20 cellular contexts compared by ENCODE assay signal in the genomic region with DNA sequence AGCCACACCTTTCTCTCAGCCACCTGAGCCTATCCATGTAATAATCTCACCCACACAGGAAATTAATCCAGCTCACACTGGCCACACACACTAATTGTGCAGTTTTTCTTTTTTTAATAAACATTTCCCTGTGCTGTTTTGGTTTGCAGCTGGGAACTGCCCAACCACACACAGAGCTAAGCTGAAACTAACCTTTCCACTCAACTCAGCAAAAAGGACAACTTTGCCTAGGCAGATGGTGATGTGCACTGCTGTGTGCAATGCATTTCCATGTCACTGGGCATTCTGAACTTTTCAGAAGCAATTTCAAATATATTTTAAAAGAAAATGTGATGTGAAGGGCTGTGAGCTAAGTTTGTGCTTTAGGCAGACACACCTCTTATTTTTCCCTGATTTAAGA.
"Had no signal": no experiment of that assay in that cellular context is flagged by ENCODE, and none has a peak within 500 bp of the region (broad histone marks: within the 10 kb centered on the region; RNA-seq: fewer than 3 reads in every experiment).

No MANE protein-coding gene starts in this region.

- H3K4me3 ChIP-seq: K562, MG63 had no signal

- ATAC-seq: K562 had no signal

- DNase-seq: MG63, NCI-H1092 treated with DMSO at 0.1 percent for 48 hours, NCI-H1436, NCI-H187, NCI-H2029 treated with DMSO at 0.1 percent for 48 hours, NCI-H2171 treated with DMSO at 0.1 percent for 48 hours, NCI-H345, NCI-H446 treated with DMSO at 0.1 percent for 48 hours, NCI-H510A treated with DMSO at 0.1 percent for 48 hours, NCI-H526, NCI-H748 treated with DMSO at 0.1 percent for 48 hours, SHP77, SK-N-SH, SW 1271 had no signal

- H3K36me3 Mint-ChIP-seq: IgD-negative memory B cell had no signal

- H3K27ac Mint-ChIP-seq: IgD-negative memory B cell had no signal

- H3K36me3 ChIP-seq: MG63 had no signal

- H3K9me3 Mint-ChIP-seq: IgD-negative memory B cell had no signal

- H3K9me3 ChIP-seq: MG63, SK-N-SH had no signal

- H3K4me1 Mint-ChIP-seq: IgD-negative memory B cell had no signal

- H3K9ac ChIP-seq: SK-N-SH had no signal

- H3K27me3 ChIP-seq: MG63 had no signal

- H3K4me3 Mint-ChIP-seq: IgD-negative memory B cell had no signal

- FAIRE-seq: HTR-8/SVneo, K562, RCC 7860 had no signal

- H3K27ac ChIP-seq: HL-60, RWPE1 had no signal

- H3K27me3 Mint-ChIP-seq: IgD-negative memory B cell had no signal

- H3K4me2 ChIP-seq: SK-N-SH had no signal
